In the genomic region with DNA sequence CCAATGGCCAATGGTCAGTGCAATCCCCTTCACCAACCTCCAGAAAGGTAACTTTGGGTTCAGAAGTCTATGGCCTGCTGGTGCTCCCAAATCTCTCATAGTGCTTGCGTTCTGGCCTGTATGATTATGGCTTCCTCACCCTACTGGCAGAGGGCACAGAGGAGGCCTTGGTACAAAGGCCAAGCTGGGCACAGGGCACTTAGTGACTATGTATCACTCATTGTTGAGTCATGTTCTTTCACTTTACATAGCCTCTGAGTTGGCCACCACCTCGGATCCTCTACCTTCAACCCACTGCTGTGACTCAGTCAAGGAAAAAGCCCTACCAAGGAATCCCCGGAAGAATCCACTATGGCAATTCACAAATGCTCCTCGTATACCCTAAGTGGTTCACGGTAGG, we compare ENCODE assay signal across 18 cellular contexts.
DNase-seq lines count a peak whose midpoint lies in the region; ATAC-seq and TF ChIP-seq lines count a peak whose summit lies in the region.
"Had no signal": no experiment of that assay in that cellular context is flagged by ENCODE, and none has a peak within 500 bp of the region (broad histone marks: within the 10 kb centered on the region; RNA-seq: fewer than 3 reads in every experiment).

No MANE protein-coding gene starts in this region.

- H2AK9ac ChIP-seq in IMR-90 (replicated peaks; ENCODE audit: low read depth, low read length, poor library complexity), result peak overlapping the region; percentile 44

- H2BK15ac ChIP-seq in IMR-90 (ENCODE audit: low read depth, low read length), result peak overlapping the region; percentile 78; the same call in 2 of the 3 replicates

- no peaks in the 10 kb centered on the region for H4K20me1 ChIP-seq in IMR-90 (ENCODE audit: insufficient read depth, low read length)

- peak overlapping the region in 3 of 5 experiments; percentile 36 to 90 (median 51) for H3K27ac Mint-ChIP-seq in brain
- no peak overlapping the region for H3K27ac Mint-ChIP-seq in mesothelial cell of epicardium
- H3K27ac Mint-ChIP-seq in CD8-positive, alpha-beta memory T cell, result no peak overlapping the region
- H3K27ac Mint-ChIP-seq in natural killer cell, result no peak overlapping the region
- H3K27ac Mint-ChIP-seq: activated CD4-positive, alpha-beta memory T cell treated with anti-CD3 and anti-CD28 coated beads for 36 hours; activated T-helper 1 cell treated with anti-CD3 and anti-CD28 coated beads, Interleukin-12 subunit alpha, Interleukin-12 subunit beta, Interleukin-2, Interleukin-4 antibody, amounts not matched to agents 30 ng/mL and 10 ng/mL and 1 ng/mL, durations not matched to agents 14 hours and 24 hours and 36 hours had no signal

- TF ChIP-seq CTCF in IMR-90 (conservative IDR thresholded peaks at IDR 0.05; ENCODE audit: low read depth, low read length) (no peak), brain (conservative IDR thresholded peaks at IDR 0.05) (no peak), mesothelial cell of epicardium (IDR thresholded peaks at IDR 0.05; ENCODE audit: unreplicated experiment) (no peak), natural killer cell (IDR thresholded peaks at IDR 0.05) (no peak)

- WGBS in IMR-90 (ENCODE audit: extremely low coverage in 2 of 2, insufficient read length in 1 of 2), 2 experiments, result 100% methylated on average over 3 of the region's 5 CpGs; no CpG with 5 or more reads in 1 of the 2 experiments

- no peak for TF ChIP-seq POLR2A in IMR-90 (IDR thresholded peaks at IDR 0.05; ENCODE audit: low read depth, low read length)

- peaks cover 15% of the 10 kb centered on the region for H3K4me1 ChIP-seq in IMR-90 (ENCODE audit: control insufficient read depth, insufficient read depth, low read length)
- no peaks in the 10 kb centered on the region for H3K4me1 ChIP-seq in CD8-positive, alpha-beta memory T cell (ENCODE audit: insufficient read depth, low read length)
- H3K4me1 ChIP-seq: sigmoid colon, upper lobe of left lung had no signal

- no peak overlapping the region for H3K4me2 ChIP-seq in IMR-90 (ENCODE audit: low read depth, low read length)

- in situ Hi-C loops in IMR-90 (cut with MboI; ENCODE audit: low sequenced_read_pairs), result no loop called here

- H3K27ac ChIP-seq in IMR-90 (ENCODE audit: insufficient read depth, low read length), result no peak overlapping the region
- no peak overlapping the region for H3K27ac ChIP-seq in CD8-positive, alpha-beta memory T cell (ENCODE audit: low read depth, low read length)
- H3K27ac ChIP-seq: sigmoid colon, upper lobe of left lung had no signal

- H3K4ac ChIP-seq in IMR-90 (ENCODE audit: low read depth, low read length), result peak overlapping the region; percentile 69

- H3K36me3 ChIP-seq in IMR-90 (ENCODE audit: control insufficient read depth, insufficient read depth, low read length), result no peaks in the 10 kb centered on the region
- no peaks in the 10 kb centered on the region for H3K36me3 ChIP-seq in CD8-positive, alpha-beta memory T cell (ENCODE audit: insufficient read depth, low read length)
- H3K36me3 ChIP-seq: heart right ventricle, sigmoid colon, upper lobe of left lung had no signal

- BruUV-seq in IMR-90 (replicated peaks; lab: Mats Ljungman, UMichigan), result no TSS peak

- peaks cover 0 to 4% of the 10 kb centered on the region in 2 experiments; a peak in 2 of 4 replicates for H3K79me1 ChIP-seq in IMR-90 (ENCODE audit: low read depth in 1 of 2, low read length in 2 of 2)

- H3K18ac ChIP-seq in IMR-90 (ENCODE audit: low read depth, low read length), result peak overlapping the region; percentile 37

- 0 out of 2 replicates have a peak overlapping the region, but pooled peaks have one; percentile 7 for H3K23ac ChIP-seq in IMR-90 (ENCODE audit: low read depth, low read length)

- dilution Hi-C loops in IMR-90 (cut with HindIII; ENCODE audit: low sequenced_read_pairs, unreplicated experiment), result no loop called here

- peaks cover 3% of the 10 kb centered on the region for H3K27me3 Mint-ChIP-seq in brain
- no peaks in the 10 kb centered on the region for H3K27me3 Mint-ChIP-seq in mesothelial cell of epicardium (ENCODE audit: low read depth)
- peaks cover 7 to 20% of the 10 kb centered on the region in 2 donors for H3K27me3 Mint-ChIP-seq in CD8-positive, alpha-beta memory T cell
- H3K27me3 Mint-ChIP-seq in natural killer cell (ENCODE audit: low read depth in 2 of 2), result peaks cover 4 to 8% of the 10 kb centered on the region in 2 donors

- ATAC-seq in IMR-90 (ENCODE audit: low read depth) (no peak), left lobe of liver (peak; percentile 55), GM21367 (IDR thresholded peaks at IDR 0.05; ENCODE audit: unreplicated experiment) (no peak), natural killer cell (no peak)
- ATAC-seq: heart right ventricle had no signal

- POLR2A ChIA-PET in IMR-90 (lab: Charles Lee; ENCODE audit: unreplicated experiment), result no interaction called here
- POLR2A ChIA-PET in CD8-positive, alpha-beta memory T cell (lab: Charles Lee), result no interaction called here

- H2BK5ac ChIP-seq in IMR-90 (ENCODE audit: low read depth, low read length, poor library complexity, severe bottlenecking), result peak overlapping the region; percentile 4

- H4K8ac ChIP-seq in IMR-90 (ENCODE audit: low read depth in 2 of 2, low read length in 2 of 2), result peak overlapping the region; percentile 60 to 83; a peak in 2 of 4 replicates

- peak overlapping the region; percentile 82 for H2AK5ac ChIP-seq in IMR-90 (ENCODE audit: low read depth, low read length)

- H3K27me3 ChIP-seq in IMR-90 (ENCODE audit: control insufficient read depth, insufficient read depth, low read length), result no peaks in the 10 kb centered on the region
- no peaks in the 10 kb centered on the region for H3K27me3 ChIP-seq in CD8-positive, alpha-beta memory T cell (ENCODE audit: insufficient read depth, low read length, poor library complexity, severe bottlenecking)
- H3K27me3 ChIP-seq: sigmoid colon, upper lobe of left lung had no signal

- CTCF ChIA-PET in IMR-90 (lab: Yijun Ruan, JAX), result no interaction called here
- CTCF ChIA-PET in CD8-positive, alpha-beta memory T cell (lab: Charles Lee), result no interaction called here

- H3K9me1 ChIP-seq in IMR-90 (ENCODE audit: insufficient read depth, low read length), result peaks cover 21% of the 10 kb centered on the region

- H3K4me3 ChIP-seq in IMR-90 (ENCODE audit: insufficient read depth, low read depth, low read length), result no peak overlapping the region
- H3K4me3 ChIP-seq in CD8-positive, alpha-beta memory T cell (ENCODE audit: low read length), result no peak overlapping the region
- H3K4me3 ChIP-seq: heart right ventricle, sigmoid colon, upper lobe of left lung had no signal

- no peak overlapping the region for H3K56ac ChIP-seq in IMR-90 (ENCODE audit: extremely low read depth, insufficient read depth, low read length)

- H2BK120ac ChIP-seq in IMR-90 (ENCODE audit: low read depth, low read length), result peak overlapping the region; percentile 83

- peaks cover 60% of the 10 kb centered on the region for H3K4me1 Mint-ChIP-seq in brain
- H3K4me1 Mint-ChIP-seq in mesothelial cell of epicardium, result peaks cover 29% of the 10 kb centered on the region
- H3K4me1 Mint-ChIP-seq in CD8-positive, alpha-beta memory T cell, result no peaks in the 10 kb centered on the region
- H3K4me1 Mint-ChIP-seq in natural killer cell, result no peaks in the 10 kb centered on the region

- intact Hi-C loops in IMR-90 (cut with micrococcal nuclease) (no loop called here), natural killer cell (cut with micrococcal nuclease) (no loop called here)

- peak overlapping the region; percentile 85 for H4K91ac ChIP-seq in IMR-90 (ENCODE audit: insufficient read depth, low read depth, low read length)

- peak overlapping the region; percentile 65 for H2AFZ ChIP-seq in IMR-90 (replicated peaks; ENCODE audit: low read length, poor library complexity)

- H3K4me3 Mint-ChIP-seq in brain (no peak overlapping the region), mesothelial cell of epicardium (no peak overlapping the region), natural killer cell (no peak overlapping the region)
- H3K4me3 Mint-ChIP-seq in CD8-positive, alpha-beta memory T cell, result no peak overlapping the region
- H3K4me3 Mint-ChIP-seq: activated CD4-positive, alpha-beta memory T cell treated with anti-CD3 and anti-CD28 coated beads for 36 hours; activated T-helper 1 cell treated with anti-CD3 and anti-CD28 coated beads, Interleukin-12 subunit alpha, Interleukin-12 subunit beta, Interleukin-2, Interleukin-4 antibody, amounts not matched to agents 30 ng/mL and 10 ng/mL and 1 ng/mL, durations not matched to agents 14 hours and 24 hours and 36 hours had no signal

- H2BK20ac ChIP-seq in IMR-90 (ENCODE audit: low read depth, low read length), result peak overlapping the region; percentile 85

- DNase-seq in AG08395 (ENCODE audit: low spot score) (peak; percentile 35), IMR-90 (peak; percentile 49), left lobe of liver (ENCODE audit: low spot score) (no peak), mesothelial cell of epicardium (ENCODE audit: low spot score in 2 of 2, unreplicated experiment in 2 of 2) (no peak), natural killer cell (no peak)
- DNase-seq in CD8-positive, alpha-beta memory T cell, result no peak
- DNase-seq: activated CD4-positive, alpha-beta memory T cell treated with anti-CD3 and anti-CD28 coated beads for 36 hours; amygdala; heart right ventricle; KG1; kidney; NCI-H1436 treated with DMSO at 0.1 percent for 48 hours; NCI-H2227 treated with DMSO at 0.1 percent for 48 hours; sigmoid colon; upper lobe of left lung had no signal

- no peak overlapping the region for H3K9ac ChIP-seq in IMR-90 (ENCODE audit: low read depth, low read length)

- no peaks in the 10 kb centered on the region for H3K9me3 ChIP-seq in IMR-90 (ENCODE audit: control insufficient read depth, insufficient read depth, low read length)
- H3K9me3 ChIP-seq in CD8-positive, alpha-beta memory T cell (ENCODE audit: low read length), result no peaks in the 10 kb centered on the region
- H3K9me3 ChIP-seq: heart right ventricle, sigmoid colon, upper lobe of left lung had no signal

- H4K5ac ChIP-seq in IMR-90 (ENCODE audit: low read depth, low read length), result peak overlapping the region; percentile 37

- no peaks in the 10 kb centered on the region for H3K36me3 Mint-ChIP-seq in brain
- H3K36me3 Mint-ChIP-seq in mesothelial cell of epicardium, result no peaks in the 10 kb centered on the region
- H3K36me3 Mint-ChIP-seq in CD8-positive, alpha-beta memory T cell, result no peaks in the 10 kb centered on the region
- no peaks in the 10 kb centered on the region for H3K36me3 Mint-ChIP-seq in natural killer cell
- H3K36me3 Mint-ChIP-seq: activated CD4-positive, alpha-beta memory T cell treated with anti-CD3 and anti-CD28 coated beads for 36 hours had no signal

- H3K14ac ChIP-seq in IMR-90 (replicated peaks; ENCODE audit: low read depth, low read length), result peak overlapping the region; percentile 79

- no peak for TF ChIP-seq RAD21 in IMR-90 (IDR thresholded peaks at IDR 0.05; ENCODE audit: low read length)

- no peaks in the 10 kb centered on the region for H3K9me3 Mint-ChIP-seq in brain
- no peaks in the 10 kb centered on the region for H3K9me3 Mint-ChIP-seq in mesothelial cell of epicardium
- H3K9me3 Mint-ChIP-seq in CD8-positive, alpha-beta memory T cell, result peaks cover 0 to 10% (median 0%) of the 10 kb centered on the region in 5 donors
- H3K9me3 Mint-ChIP-seq in natural killer cell, result no peaks in the 10 kb centered on the region
- H3K9me3 Mint-ChIP-seq: activated CD4-positive, alpha-beta memory T cell treated with anti-CD3 and anti-CD28 coated beads for 36 hours; activated T-helper 1 cell treated with anti-CD3 and anti-CD28 coated beads, Interleukin-12 subunit alpha, Interleukin-12 subunit beta, Interleukin-2, Interleukin-4 antibody, amounts not matched to agents 30 ng/mL and 10 ng/mL and 1 ng/mL, durations not matched to agents 14 hours and 24 hours and 36 hours had no signal

Comparison
In these comparisons a context has a peak if more than half of its experiments do, and no peak if none do; other contexts are left out.
1. DNase-seq: peak in AG08395 (single experiment) and IMR-90 (single experiment); none in left lobe of liver (single experiment), mesothelial cell of epicardium (0 of 2), CD8-positive, alpha-beta memory T cell (0 of 5) and natural killer cell (single experiment).
2. H3K27ac Mint-ChIP-seq: peak in brain (3 of 5); none in mesothelial cell of epicardium (single experiment), CD8-positive, alpha-beta memory T cell (0 of 8) and natural killer cell (0 of 2).